13 cellular contexts compared by ENCODE assay signal in the genomic region with DNA sequence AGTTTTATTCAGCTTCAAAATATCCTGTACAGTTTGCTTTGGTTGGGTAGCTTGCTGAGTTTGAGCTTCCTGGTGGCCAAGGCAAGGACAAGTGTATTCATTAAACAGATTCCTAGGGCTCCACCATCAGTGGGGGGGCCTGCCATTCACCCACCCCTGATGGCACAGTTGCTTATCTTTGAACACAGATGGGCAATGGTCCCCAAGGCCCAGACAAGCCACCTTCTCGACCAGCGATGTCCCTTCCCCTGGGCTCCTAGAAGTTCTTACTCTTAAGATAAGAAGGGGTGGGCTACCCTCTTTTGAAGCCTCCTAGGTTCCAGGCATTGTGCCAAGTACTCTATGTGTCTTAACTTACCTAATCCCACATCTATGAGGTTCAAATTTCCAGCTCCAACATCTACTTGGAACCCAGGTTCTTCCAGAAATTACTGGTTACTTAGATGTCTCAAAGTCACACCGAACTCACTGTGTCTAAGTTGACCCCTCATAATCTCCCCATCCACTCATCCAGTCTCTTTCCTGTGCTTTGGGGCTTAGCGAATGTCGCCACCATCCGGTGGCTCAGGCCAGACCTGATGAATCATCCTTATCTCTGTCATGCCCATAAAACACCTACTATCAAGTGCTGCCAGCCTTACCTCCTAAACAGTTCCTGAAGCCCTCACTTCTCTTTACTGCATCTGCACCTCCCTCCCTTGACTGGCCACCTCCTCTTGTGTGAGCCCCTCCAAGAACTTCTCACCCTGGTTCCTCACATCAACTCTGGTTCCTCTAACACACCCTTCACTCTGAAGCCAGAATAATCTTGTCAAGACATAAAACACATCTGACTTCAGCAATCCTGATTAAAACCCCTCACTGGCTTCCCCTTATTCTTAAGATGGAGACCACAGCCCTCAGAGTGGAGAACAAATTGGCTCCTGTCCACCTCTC. TPM values are rescaled to one million over a fixed set of nuclear protein-coding genes. Genes with fewer than 3 reads are reported as not detected.
DNase-seq lines count a peak whose midpoint lies in the region; ATAC-seq, FAIRE-seq and TF ChIP-seq lines count a peak whose summit lies in the region.
"Had no signal": no experiment of that assay in that cellular context is flagged by ENCODE, and none has a peak within 500 bp of the region (broad histone marks: within the 10 kb centered on the region; RNA-seq: fewer than 3 reads in every experiment).

No MANE protein-coding gene starts in this region.

- no CpG with 5 or more reads among the region's 6 CpGs for WGBS in iPS DF 6.9 (ENCODE audit: insufficient coverage, insufficient read length)

- no peaks in the 10 kb centered on the region for H3K79me2 ChIP-seq in PC-3 (ENCODE audit: low read length)

- no peak overlapping the region for H2AFZ ChIP-seq in PC-3 (ENCODE audit: low read length)

- CTCF ChIA-PET in PC-3 (lab: Charles Lee), result no interaction called here

- H3K4me2 ChIP-seq in PC-3 (ENCODE audit: low read length), result no peak overlapping the region

- no peak for TF ChIP-seq CTCF in right atrium auricular region (IDR thresholded peaks at IDR 0.05)
- peak; percentile 49 for TF ChIP-seq CTCF in PC-3 (conservative IDR thresholded peaks at IDR 0.05; ENCODE audit: low read depth, low read length)
- TF ChIP-seq CTCF in vagina (IDR thresholded peaks at IDR 0.05), result no peak

- TF ChIP-seq POLR2A in vagina (IDR thresholded peaks at IDR 0.05) (no peak), H54 (IDR thresholded peaks at IDR 0.05; ENCODE audit: low read depth, low read length) (no peak)

- H3K27me3 ChIP-seq in right atrium auricular region (no peaks in the 10 kb centered on the region), PC-3 (ENCODE audit: low read length) (peaks cover 42% of the 10 kb centered on the region), iPS DF 6.9 (ENCODE audit: control insufficient read depth, insufficient read depth, low read length) (no peaks in the 10 kb centered on the region), vagina (no peaks in the 10 kb centered on the region)

- H3K27ac ChIP-seq in right atrium auricular region (no peak overlapping the region), PC-3 (ENCODE audit: low read length) (no peak overlapping the region), iPS DF 6.9 (ENCODE audit: low read length) (no peak overlapping the region), vagina (no peak overlapping the region)

- H3K9ac ChIP-seq in PC-3 (ENCODE audit: low read length), result no peak overlapping the region

- H3F3A ChIP-seq in PC-3 (ENCODE audit: low read length, unreplicated experiment), result no peaks in the 10 kb centered on the region

- POLR2A ChIA-PET in PC-3 (lab: Charles Lee; ENCODE audit: unreplicated experiment), result no interaction called here

- no TSS peak for BruUV-seq in PC-3 (replicated peaks; lab: Mats Ljungman, UMichigan)

- no peaks in the 10 kb centered on the region for H4K20me1 ChIP-seq in PC-3 (ENCODE audit: low read length)

- H3K4me1 ChIP-seq in right atrium auricular region, result no peaks in the 10 kb centered on the region
- no peaks in the 10 kb centered on the region for H3K4me1 ChIP-seq in PC-3 (ENCODE audit: insufficient read depth, low read length)
- H3K4me1 ChIP-seq in iPS DF 6.9 (ENCODE audit: control insufficient read depth, insufficient read depth, low read length), result no peaks in the 10 kb centered on the region
- no peaks in the 10 kb centered on the region for H3K4me1 ChIP-seq in vagina

- H3K9me3 ChIP-seq in right atrium auricular region (no peaks in the 10 kb centered on the region), PC-3 (ENCODE audit: low read length) (no peaks in the 10 kb centered on the region), iPS DF 6.9 (ENCODE audit: control insufficient read depth, insufficient read depth, low read length) (no peaks in the 10 kb centered on the region), vagina (no peaks in the 10 kb centered on the region)

- ATAC-seq in Right ventricle myocardium superior (ENCODE audit: poor library complexity), result no peak
- ATAC-seq in PC-3, result peak; percentile 22; the same call in 1 of the 2 replicates
- no peak for ATAC-seq in HG03139 (IDR thresholded peaks at IDR 0.05; ENCODE audit: unreplicated experiment)
- ATAC-seq: CD8-positive, alpha-beta T cell had no signal

- H3K4me3 ChIP-seq in right atrium auricular region (no peak overlapping the region), PC-3 (ENCODE audit: low read length) (no peak overlapping the region), iPS DF 6.9 (ENCODE audit: low read length) (no peak overlapping the region), vagina (no peak overlapping the region)

- DNase-seq in right atrium auricular region (ENCODE audit: low spot score) (peak; percentile 48), Right ventricle myocardium superior (no peak), PC-3 (peak; percentile 32), iPS DF 6.9 (ENCODE audit: low read depth, low spot score) (peak; percentile 25), vagina (ENCODE audit: extremely low spot score in 2 of 2) (peak; percentile 58 to 77), NCI-H128 (lab: John Stamatoyannopoulos, UW; ENCODE audit: unreplicated experiment) (no peak), H54 (ENCODE audit: insufficient read length, low spot score) (no peak)
- DNase-seq: KG1 had no signal

- H3K9me2 ChIP-seq in PC-3 (replicated peaks; ENCODE audit: low read length), result no peaks in the 10 kb centered on the region

- intact Hi-C loops in Right ventricle myocardium superior (cut with DNase I), result no loop called here
- intact Hi-C loops in PC-3 (cut with micrococcal nuclease), result no loop called here
- intact Hi-C loops in vagina (cut with DNase I), result no loop called here

- FAIRE-seq in H54 (lab: Jason Lieb, UNC), result no peak

- H3K36me3 ChIP-seq in right atrium auricular region, result no peaks in the 10 kb centered on the region
- no peaks in the 10 kb centered on the region for H3K36me3 ChIP-seq in PC-3 (ENCODE audit: low read depth, low read length)
- no peaks in the 10 kb centered on the region for H3K36me3 ChIP-seq in iPS DF 6.9 (ENCODE audit: control insufficient read depth, insufficient read depth, low read length)
- no peaks in the 10 kb centered on the region for H3K36me3 ChIP-seq in vagina

RNA-seq across cellular contexts. Expression of a gene that starts 50.1 kb away (rescaled TPM):
- total RNA-seq in right atrium auricular region, result under 1 TPM in 1 of 2 donors, not detected in 1; 0.11 TPM
- total RNA-seq in Right ventricle myocardium superior, result not detected
- total RNA-seq in PC-3 (2014; rRNA removed), result not detected in 2 replicates
- total RNA-seq in vagina, result not detected
- total RNA-seq: cardiac septum; CD8-positive, alpha-beta T cell; fibroblast of villous mesenchyme; temporal lobe had no signal

Comparison
In these comparisons a context has a peak if more than half of its experiments do, and no peak if none do; other contexts are left out.
1. DNase-seq: peak in right atrium auricular region (single experiment), PC-3 (single experiment), iPS DF 6.9 (single experiment) and vagina (2 of 2); none in Right ventricle myocardium superior (single experiment), NCI-H128 (single experiment) and H54 (single experiment).